In the genomic region with DNA sequence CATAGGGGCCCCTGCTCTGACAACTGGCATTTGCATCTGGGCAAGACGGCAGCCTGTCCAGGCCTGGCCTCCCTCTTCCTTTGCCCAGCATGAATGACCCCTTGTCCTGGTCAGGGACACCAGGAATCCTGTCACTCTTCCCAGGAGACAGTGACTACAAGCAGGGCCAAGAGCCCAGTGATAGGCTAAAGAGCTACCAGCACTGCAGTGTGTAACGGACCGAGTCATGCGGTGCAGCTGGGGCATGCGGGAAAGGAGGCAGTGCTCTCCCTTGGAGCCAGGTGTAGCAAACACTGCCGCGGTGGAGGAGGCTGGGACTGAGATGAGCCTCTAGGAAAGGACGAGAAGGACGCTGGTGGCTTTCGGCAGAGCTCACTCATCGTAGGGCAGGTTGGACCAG, we compare ENCODE assay signal across 14 cellular contexts. TPM values are rescaled to one million over a fixed set of nuclear protein-coding genes. Genes with fewer than 3 reads are reported as not detected.
A peak's percentile ranks its signal among the peaks of the same experiment; 100 is the strongest.
DNase-seq lines count a peak whose midpoint lies in the region; ATAC-seq and TF ChIP-seq lines count a peak whose summit lies in the region.
"Had no signal": no experiment of that assay in that cellular context is flagged by ENCODE, and none has a peak within 500 bp of the region (broad histone marks: within the 10 kb centered on the region; RNA-seq: fewer than 3 reads in every experiment).

No MANE protein-coding gene starts in this region.

- 66 to 82% (median 72%) methylated on average over 11 of the region's 11 CpGs for WGBS in heart left ventricle, 4 donors
- 72% methylated on average over 11 of the region's 11 CpGs for WGBS in right cardiac atrium
- WGBS in trophoblast cell (ENCODE audit: extremely low coverage, insufficient coverage, insufficient read length): no CpG with 5 or more reads among the region's 11 CpGs
- WGBS in thyroid gland, 2 donors: 66 to 77% methylated on average over 11 of the region's 11 CpGs

- H3K9me3 ChIP-seq in heart left ventricle: no peaks in the 10 kb centered on the region
- H3K9me3 ChIP-seq in right atrium auricular region: no peaks in the 10 kb centered on the region
- H3K9me3 ChIP-seq in right cardiac atrium (ENCODE audit: control insufficient read depth, low read length): no peaks in the 10 kb centered on the region
- peaks cover 2% of the 10 kb centered on the region for H3K9me3 ChIP-seq in trophoblast cell (ENCODE audit: insufficient read depth, low read depth, low read length)
- no peaks in the 10 kb centered on the region for H3K9me3 ChIP-seq in thyroid gland
- H3K9me3 ChIP-seq: SJCRH30 had no signal

- no peaks in the 10 kb centered on the region for H3K79me2 ChIP-seq in trophoblast cell (ENCODE audit: control insufficient read depth, insufficient read depth, low read length, poor library complexity)

- H3K9ac ChIP-seq in trophoblast cell (ENCODE audit: low read length): no peak overlapping the region

- no peak overlapping the region for H4K8ac ChIP-seq in trophoblast cell (ENCODE audit: low read depth, low read length)

- H2BK120ac ChIP-seq in trophoblast cell (ENCODE audit: insufficient read depth, low read length, poor library complexity): no peak overlapping the region

- H4K91ac ChIP-seq in trophoblast cell (ENCODE audit: low read depth, low read length): no peak overlapping the region

- H3K27ac ChIP-seq in heart left ventricle (no peak overlapping the region), right atrium auricular region (no peak overlapping the region), right cardiac atrium (ENCODE audit: low read length) (no peak overlapping the region), trophoblast cell (ENCODE audit: low read depth, low read length) (no peak overlapping the region), thyroid gland (no peak overlapping the region)
- H3K27ac ChIP-seq: SJCRH30 had no signal

- peaks cover 21% of the 10 kb centered on the region for H3K4me1 Mint-ChIP-seq in WTC11
- H3K4me1 Mint-ChIP-seq: CD4-positive, alpha-beta memory T cell had no signal

- CTCF ChIA-PET in WTC11 (lab: Charles Lee): no interaction called here

- H3K14ac ChIP-seq in trophoblast cell (ENCODE audit: low read length): no peak overlapping the region

- no peak overlapping the region for H3K4me3 Mint-ChIP-seq in WTC11
- H3K4me3 Mint-ChIP-seq: CD4-positive, alpha-beta memory T cell; HFFc6 had no signal

- H3K23ac ChIP-seq in trophoblast cell (ENCODE audit: low read length): no peak overlapping the region

- H3K36me3 Mint-ChIP-seq in WTC11: no peaks in the 10 kb centered on the region
- H3K36me3 Mint-ChIP-seq: CD4-positive, alpha-beta memory T cell had no signal

- POLR2A ChIA-PET in WTC11 (lab: Charles Lee): no interaction called here

- ATAC-seq in heart left ventricle (peak; percentile 36 to 55 (median 48)), WTC11 (peak; percentile 20; the same call in 1 of the 2 replicates), right cardiac atrium (peak; percentile 41 to 58), GM19324 (IDR thresholded peaks at IDR 0.05; ENCODE audit: low FRiP score, unreplicated experiment) (no peak)

- TF ChIP-seq POLR2A in heart left ventricle (IDR thresholded peaks at IDR 0.05) (no peak), thyroid gland (IDR thresholded peaks at IDR 0.05) (no peak)

- no peak overlapping the region for H3K4ac ChIP-seq in trophoblast cell (ENCODE audit: low read depth, low read length)

- DNase-seq in heart left ventricle: no peak
- no peak for DNase-seq in right atrium auricular region (ENCODE audit: low spot score)
- no peak for DNase-seq in WTC11 (ENCODE audit: low spot score)
- DNase-seq in right cardiac atrium: no peak
- peak; percentile 6 to 31 for DNase-seq in trophoblast cell
- no peak for DNase-seq in thyroid gland
- no peak for DNase-seq in putamen (ENCODE audit: low spot score)
- DNase-seq: CD4-positive, alpha-beta memory T cell; HFFc6; KG1; NCI-H1048; NCI-H1694; SJCRH30 had no signal

- H3K36me3 ChIP-seq in heart left ventricle: no peaks in the 10 kb centered on the region
- no peaks in the 10 kb centered on the region for H3K36me3 ChIP-seq in right atrium auricular region
- no peaks in the 10 kb centered on the region for H3K36me3 ChIP-seq in trophoblast cell (ENCODE audit: control insufficient read depth in 1 of 2, insufficient read depth in 2 of 2, low read length in 2 of 2)
- no peaks in the 10 kb centered on the region for H3K36me3 ChIP-seq in thyroid gland
- H3K36me3 ChIP-seq: SJCRH30 had no signal

- TF ChIP-seq CTCF in heart left ventricle (IDR thresholded peaks at IDR 0.05): no peak
- no peak for TF ChIP-seq CTCF in right atrium auricular region (IDR thresholded peaks at IDR 0.05)
- no peak for TF ChIP-seq CTCF in WTC11 (IDR thresholded peaks at IDR 0.05)
- TF ChIP-seq CTCF in thyroid gland (IDR thresholded peaks at IDR 0.05): no peak

- H3K27me3 ChIP-seq in heart left ventricle (no peaks in the 10 kb centered on the region), right atrium auricular region (no peaks in the 10 kb centered on the region), right cardiac atrium (ENCODE audit: control insufficient read depth, insufficient read depth) (no peaks in the 10 kb centered on the region), trophoblast cell (ENCODE audit: insufficient read depth, low read length) (no peaks in the 10 kb centered on the region), thyroid gland (no peaks in the 10 kb centered on the region)
- H3K27me3 ChIP-seq: SJCRH30 had no signal

- no peaks in the 10 kb centered on the region; the same call in 1 of the 2 replicates for H3K27me3 Mint-ChIP-seq in WTC11 (ENCODE audit: low read depth)

- H2BK5ac ChIP-seq in trophoblast cell (ENCODE audit: low read depth, low read length, poor library complexity): no peak overlapping the region

- H3K4me2 ChIP-seq in trophoblast cell (ENCODE audit: low read length): no peak overlapping the region

- H2AK5ac ChIP-seq in trophoblast cell (ENCODE audit: low read length): no peak overlapping the region

- H3K4me3 ChIP-seq in heart left ventricle: no peak overlapping the region
- H3K4me3 ChIP-seq in right atrium auricular region: no peak overlapping the region
- no peak overlapping the region for H3K4me3 ChIP-seq in right cardiac atrium (ENCODE audit: low read length)
- no peak overlapping the region for H3K4me3 ChIP-seq in trophoblast cell (ENCODE audit: low read depth, low read length)
- H3K4me3 ChIP-seq in thyroid gland (replicated peaks in 1 of 3): no peak overlapping the region
- H3K4me3 ChIP-seq: SJCRH30 had no signal

- H3K18ac ChIP-seq in trophoblast cell (ENCODE audit: low read length): no peak overlapping the region

- H3K79me1 ChIP-seq in trophoblast cell (ENCODE audit: low read length): peaks cover 3% of the 10 kb centered on the region

- no peaks in the 10 kb centered on the region for H3K9me3 Mint-ChIP-seq in WTC11
- H3K9me3 Mint-ChIP-seq: HFFc6 had no signal

- no peak overlapping the region for H2AFZ ChIP-seq in trophoblast cell (ENCODE audit: insufficient read depth, low read length, poor library complexity)

- intact Hi-C loops in heart left ventricle (cut with DNase I): no loop called here
- intact Hi-C loops in right cardiac atrium (cut with DNase I): no loop called here
- intact Hi-C loops in thyroid gland (cut with DNase I): no loop called here

- no peak overlapping the region for H3K27ac Mint-ChIP-seq in WTC11
- H3K27ac Mint-ChIP-seq: CD4-positive, alpha-beta memory T cell; HFFc6 had no signal

- H2BK12ac ChIP-seq in trophoblast cell (ENCODE audit: low read length): no peak overlapping the region

- H3K4me1 ChIP-seq in heart left ventricle: peaks cover 0 to 9% (median 0%) of the 10 kb centered on the region in 12 donors
- no peaks in the 10 kb centered on the region for H3K4me1 ChIP-seq in right atrium auricular region
- peaks cover 6% of the 10 kb centered on the region for H3K4me1 ChIP-seq in right cardiac atrium (ENCODE audit: control insufficient read depth, insufficient read depth, low read length)
- peaks cover 2 to 9% of the 10 kb centered on the region in 2 experiments for H3K4me1 ChIP-seq in trophoblast cell (ENCODE audit: control insufficient read depth in 1 of 2, insufficient read depth in 2 of 2, low read length in 2 of 2)
- peaks cover 0 to 14% of the 10 kb centered on the region in 2 donors for H3K4me1 ChIP-seq in thyroid gland
- H3K4me1 ChIP-seq: SJCRH30 had no signal

- H4K12ac ChIP-seq in trophoblast cell (ENCODE audit: low read depth, low read length): no peak overlapping the region

TF ChIP-seq in WTC11, 78 proteins besides CTCF, POLR2A, EP300 and RAD21:
- TF ChIP-seq ZNF263 (CRISPR knock-in tag; IDR thresholded peaks at IDR 0.05; ENCODE audit: low read depth) (no peak), SOX15 (CRISPR knock-in tag; IDR thresholded peaks at IDR 0.05) (no peak), TP53 (CRISPR knock-in tag; IDR thresholded peaks at IDR 0.05) (no peak), ZNF396 (CRISPR knock-in tag; IDR thresholded peaks at IDR 0.05; ENCODE audit: borderline replicate concordance) (no peak), JUN (CRISPR knock-in tag; IDR thresholded peaks at IDR 0.05) (no peak)
- TF ChIP-seq, protein P1, sequence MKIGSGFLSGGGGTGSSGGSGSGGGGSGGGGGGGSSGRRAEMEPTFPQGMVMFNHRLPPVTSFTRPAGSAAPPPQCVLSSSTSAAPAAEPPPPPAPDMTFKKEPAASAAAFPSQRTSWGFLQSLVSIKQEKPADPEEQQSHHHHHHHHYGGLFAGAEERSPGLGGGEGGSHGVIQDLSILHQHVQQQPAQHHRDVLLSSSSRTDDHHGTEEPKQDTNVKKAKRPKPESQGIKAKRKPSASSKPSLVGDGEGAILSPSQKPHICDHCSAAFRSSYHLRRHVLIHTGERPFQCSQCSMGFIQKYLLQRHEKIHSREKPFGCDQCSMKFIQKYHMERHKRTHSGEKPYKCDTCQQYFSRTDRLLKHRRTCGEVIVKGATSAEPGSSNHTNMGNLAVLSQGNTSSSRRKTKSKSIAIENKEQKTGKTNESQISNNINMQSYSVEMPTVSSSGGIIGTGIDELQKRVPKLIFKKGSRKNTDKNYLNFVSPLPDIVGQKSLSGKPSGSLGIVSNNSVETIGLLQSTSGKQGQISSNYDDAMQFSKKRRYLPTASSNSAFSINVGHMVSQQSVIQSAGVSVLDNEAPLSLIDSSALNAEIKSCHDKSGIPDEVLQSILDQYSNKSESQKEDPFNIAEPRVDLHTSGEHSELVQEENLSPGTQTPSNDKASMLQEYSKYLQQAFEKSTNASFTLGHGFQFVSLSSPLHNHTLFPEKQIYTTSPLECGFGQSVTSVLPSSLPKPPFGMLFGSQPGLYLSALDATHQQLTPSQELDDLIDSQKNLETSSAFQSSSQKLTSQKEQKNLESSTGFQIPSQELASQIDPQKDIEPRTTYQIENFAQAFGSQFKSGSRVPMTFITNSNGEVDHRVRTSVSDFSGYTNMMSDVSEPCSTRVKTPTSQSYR (CRISPR knock-in tag; IDR thresholded peaks at IDR 0.05): no peak

RNA-seq across cellular contexts. Expression of gene DSP, which starts 38.7 kb away (rescaled TPM):
- 100 to 1,000 TPM; 238 to 373 (median 337) TPM for total RNA-seq in heart left ventricle
- polyA plus RNA-seq in heart left ventricle: 100 to 1,000 TPM in 1 of 2 donors, 10 to 100 TPM in 1; 81.9 to 130 TPM
- total RNA-seq in right atrium auricular region: 100 to 1,000 TPM; 121 to 229 TPM
- total RNA-seq in WTC11 (2021): 74.5 to 77.0 TPM (median 76.1 TPM) in 3 replicates
- 100 to 1,000 TPM; 239 to 311 (median 248) TPM for total RNA-seq in right cardiac atrium
- polyA plus RNA-seq in right cardiac atrium: 94.7 TPM
- polyA plus RNA-seq in trophoblast cell (2013): 170 and 176 TPM in 2 replicates
- 100 to 1,000 TPM; 122 to 176 (median 145) TPM for total RNA-seq in thyroid gland
- total RNA-seq: CD4-positive, alpha-beta memory T cell; SJCRH30 had no signal
- polyA plus RNA-seq: CD4-positive, alpha-beta memory T cell had no signal

Comparison
In these comparisons a context has a peak if more than half of its experiments do, and no peak if none do; other contexts are left out.
1. DNase-seq: peak in trophoblast cell (2 of 2); none in heart left ventricle (0 of 5), right atrium auricular region (single experiment), WTC11 (single experiment), right cardiac atrium (0 of 3), thyroid gland (0 of 2) and putamen (single experiment).